In the genomic region with DNA sequence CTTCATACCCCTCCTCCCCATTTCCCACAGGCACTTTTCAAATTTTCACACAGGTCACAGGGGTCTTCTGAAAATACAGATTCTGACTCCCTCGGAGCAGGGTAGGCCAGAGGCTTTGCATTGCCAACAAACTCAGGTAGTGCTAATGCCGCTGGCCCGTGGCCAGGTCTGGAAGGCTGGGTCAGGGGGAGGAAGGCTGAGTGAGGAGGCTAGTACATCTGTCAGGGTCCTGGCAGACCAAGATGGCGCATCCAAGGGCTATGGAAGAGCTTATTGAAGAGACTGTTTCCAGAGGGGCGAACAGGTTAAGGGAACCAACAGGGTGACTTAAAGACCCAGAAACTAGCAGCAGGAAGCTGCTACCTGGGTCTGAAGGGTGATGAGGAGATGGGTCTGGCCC, we compare ENCODE assay signal across 17 cellular contexts.
DNase-seq lines count a peak whose midpoint lies in the region; ATAC-seq lines count a peak whose summit lies in the region.
"Had no signal": no experiment of that assay in that cellular context is flagged by ENCODE, and none has a peak within 500 bp of the region (broad histone marks: within the 10 kb centered on the region; RNA-seq: fewer than 3 reads in every experiment).

No MANE protein-coding gene starts in this region.

- no peak overlapping the region for H3K4me3 Mint-ChIP-seq in CD8-positive, alpha-beta memory T cell
- no peak overlapping the region for H3K4me3 Mint-ChIP-seq in stimulated activated effector memory CD8-positive, alpha-beta T cell treated with anti-CD3 and anti-CD28 coated beads, Interleukin-12 subunit alpha, Interleukin-12 subunit beta, amount 100 ng/mL, for 72 hours
- H3K4me3 Mint-ChIP-seq: CD4-positive, CD25-positive, alpha-beta regulatory T cell had no signal

- peaks cover 0 to 4% (median 2%) of the 10 kb centered on the region in 3 donors for H3K36me3 Mint-ChIP-seq in CD8-positive, alpha-beta memory T cell
- H3K36me3 Mint-ChIP-seq in stimulated activated effector memory CD8-positive, alpha-beta T cell treated with anti-CD3 and anti-CD28 coated beads, Interleukin-12 subunit alpha, Interleukin-12 subunit beta, amount 100 ng/mL, for 72 hours: no peaks in the 10 kb centered on the region
- H3K36me3 Mint-ChIP-seq: CD4-positive, CD25-positive, alpha-beta regulatory T cell had no signal

- H3K14ac ChIP-seq in mesenchymal stem cell (ENCODE audit: low read length in 2 of 2): no peak overlapping the region

- H2BK12ac ChIP-seq in mesenchymal stem cell (ENCODE audit: low read length in 2 of 2): no peak overlapping the region

- H2BK5ac ChIP-seq in mesenchymal stem cell (ENCODE audit: low read depth, low read length, poor library complexity, severe bottlenecking): no peak overlapping the region

- no peaks in the 10 kb centered on the region for H3K79me1 ChIP-seq in mesenchymal stem cell (replicated peaks; ENCODE audit: low read length, poor library complexity, severe bottlenecking)

- POLR2A ChIA-PET in CD8-positive, alpha-beta memory T cell (lab: Charles Lee): no interaction called here

- no peak overlapping the region for H3K27ac ChIP-seq in CD8-positive, alpha-beta memory T cell (ENCODE audit: low read depth, low read length)
- H3K27ac ChIP-seq in mesenchymal stem cell (ENCODE audit: low read length, poor library complexity, severe bottlenecking): no peak overlapping the region
- H3K27ac ChIP-seq: GM23248, HL-60 had no signal

- H4K91ac ChIP-seq in mesenchymal stem cell (ENCODE audit: low read length): peak overlapping the region; percentile 7

- no peak overlapping the region for H3K4me2 ChIP-seq in mesenchymal stem cell (ENCODE audit: low read length, poor library complexity, severe bottlenecking)

- WGBS in mesenchymal stem cell: 91% methylated on average over 5 of the region's 5 CpGs

- no peaks in the 10 kb centered on the region for H3K36me3 ChIP-seq in CD8-positive, alpha-beta memory T cell (ENCODE audit: insufficient read depth, low read length)
- H3K36me3 ChIP-seq in mesenchymal stem cell (ENCODE audit: control insufficient read depth in 1 of 2, insufficient read depth in 2 of 2, low read depth in 1 of 2, low read length in 2 of 2): no peaks in the 10 kb centered on the region
- H3K36me3 ChIP-seq: BE2C, HAP-1 had no signal

- H3K18ac ChIP-seq in mesenchymal stem cell (ENCODE audit: low read depth in 1 of 2, low read length in 2 of 2): no peak overlapping the region

- peak overlapping the region in 5 of 8 donors; percentile 42 to 94 (median 68) for H3K27ac Mint-ChIP-seq in CD8-positive, alpha-beta memory T cell
- peak overlapping the region; percentile 78 for H3K27ac Mint-ChIP-seq in stimulated activated effector memory CD8-positive, alpha-beta T cell treated with anti-CD3 and anti-CD28 coated beads, Interleukin-12 subunit alpha, Interleukin-12 subunit beta, amount 100 ng/mL, for 72 hours

- H3K27me3 ChIP-seq in CD8-positive, alpha-beta memory T cell (ENCODE audit: insufficient read depth, low read length, poor library complexity, severe bottlenecking): no peaks in the 10 kb centered on the region
- H3K27me3 ChIP-seq in mesenchymal stem cell (ENCODE audit: control insufficient read depth in 1 of 2, insufficient read depth in 1 of 2, low read length in 2 of 2): no peaks in the 10 kb centered on the region
- H3K27me3 ChIP-seq: BE2C had no signal

- H2AFZ ChIP-seq in mesenchymal stem cell (ENCODE audit: low read depth, low read length): no peak overlapping the region
- H2AFZ ChIP-seq: GM23248 had no signal

- no peaks in the 10 kb centered on the region for H3K9me3 ChIP-seq in CD8-positive, alpha-beta memory T cell (ENCODE audit: low read length)
- H3K9me3 ChIP-seq in mesenchymal stem cell (ENCODE audit: control insufficient read depth, low read length): no peaks in the 10 kb centered on the region
- H3K9me3 ChIP-seq: BE2C, HAP-1 had no signal

- no peak overlapping the region for H3K4ac ChIP-seq in mesenchymal stem cell (ENCODE audit: low read depth in 1 of 2, low read length in 2 of 2)

- no peak overlapping the region for H3K9ac ChIP-seq in mesenchymal stem cell (ENCODE audit: low read length)
- H3K9ac ChIP-seq: GM23248 had no signal

- CTCF ChIA-PET in CD8-positive, alpha-beta memory T cell (lab: Charles Lee): no interaction called here

- no peak for ATAC-seq in stimulated activated effector memory CD8-positive, alpha-beta T cell treated with anti-CD3 and anti-CD28 coated beads, Interleukin-12 subunit alpha, Interleukin-12 subunit beta, amount 100 ng/mL, for 72 hours

- no peak overlapping the region for H4K8ac ChIP-seq in mesenchymal stem cell (ENCODE audit: low read length)

- H3K27me3 Mint-ChIP-seq in CD8-positive, alpha-beta memory T cell: peaks cover 0 to 4% of the 10 kb centered on the region in 2 donors
- H3K27me3 Mint-ChIP-seq: CD4-positive, CD25-positive, alpha-beta regulatory T cell had no signal

- DNase-seq in CD8-positive, alpha-beta memory T cell: no peak
- peak; percentile 15 for DNase-seq in NCI-H69 (lab: John Stamatoyannopoulos, UW)
- DNase-seq in mesenchymal stem cell: no peak
- DNase-seq in stimulated activated effector memory CD8-positive, alpha-beta T cell treated with anti-CD3 and anti-CD28 coated beads, Interleukin-12 subunit alpha, Interleukin-12 subunit beta, amount 100 ng/mL, for 72 hours (ENCODE audit: low spot score in 2 of 2): no peak
- no peak for DNase-seq in activated gamma-delta T cell (lab: John Stamatoyannopoulos, UW)
- DNase-seq in DMS114 treated with DMSO at 0.1 percent for 48 hours (lab: John Stamatoyannopoulos, UW; ENCODE audit: unreplicated experiment): no peak
- DNase-seq: ACHN; BE2C; C1 segment of cervical spinal cord; Caco-2; CD4-positive, CD25-positive, alpha-beta regulatory T cell; DMS153; DMS79; GDM1; GM23248 had no signal

- no peak overlapping the region for H2BK15ac ChIP-seq in mesenchymal stem cell (ENCODE audit: low read depth, poor library complexity, severe bottlenecking)

- no peaks in the 10 kb centered on the region for H3K9me3 Mint-ChIP-seq in CD8-positive, alpha-beta memory T cell
- peaks cover 2% of the 10 kb centered on the region for H3K9me3 Mint-ChIP-seq in stimulated activated effector memory CD8-positive, alpha-beta T cell treated with anti-CD3 and anti-CD28 coated beads, Interleukin-12 subunit alpha, Interleukin-12 subunit beta, amount 100 ng/mL, for 72 hours

- H3K23ac ChIP-seq in mesenchymal stem cell (ENCODE audit: low read length in 2 of 2): no peak overlapping the region

- H2BK120ac ChIP-seq in mesenchymal stem cell (ENCODE audit: low read depth, low read length): no peak overlapping the region

- H3K4me1 ChIP-seq in CD8-positive, alpha-beta memory T cell (ENCODE audit: insufficient read depth, low read length): peaks cover 16% of the 10 kb centered on the region
- H3K4me1 ChIP-seq in mesenchymal stem cell (ENCODE audit: control insufficient read depth, insufficient read depth, low read depth, low read length): no peaks in the 10 kb centered on the region
- H3K4me1 ChIP-seq: BE2C, Caco-2, HAP-1 had no signal

- H2AK5ac ChIP-seq in mesenchymal stem cell (ENCODE audit: low read length, severe bottlenecking): no peak overlapping the region

- H3K4me1 Mint-ChIP-seq in CD8-positive, alpha-beta memory T cell: peaks cover 28 to 35% (median 29%) of the 10 kb centered on the region in 3 donors
- peaks cover 27% of the 10 kb centered on the region for H3K4me1 Mint-ChIP-seq in stimulated activated effector memory CD8-positive, alpha-beta T cell treated with anti-CD3 and anti-CD28 coated beads, Interleukin-12 subunit alpha, Interleukin-12 subunit beta, amount 100 ng/mL, for 72 hours

- no peak overlapping the region for H3K4me3 ChIP-seq in CD8-positive, alpha-beta memory T cell (ENCODE audit: low read length)
- no peak overlapping the region for H3K4me3 ChIP-seq in mesenchymal stem cell (ENCODE audit: insufficient read depth in 1 of 2, low read depth in 1 of 2, low read length in 2 of 2)
- H3K4me3 ChIP-seq: GM23248, HAP-1 had no signal
